In the genomic region with DNA sequence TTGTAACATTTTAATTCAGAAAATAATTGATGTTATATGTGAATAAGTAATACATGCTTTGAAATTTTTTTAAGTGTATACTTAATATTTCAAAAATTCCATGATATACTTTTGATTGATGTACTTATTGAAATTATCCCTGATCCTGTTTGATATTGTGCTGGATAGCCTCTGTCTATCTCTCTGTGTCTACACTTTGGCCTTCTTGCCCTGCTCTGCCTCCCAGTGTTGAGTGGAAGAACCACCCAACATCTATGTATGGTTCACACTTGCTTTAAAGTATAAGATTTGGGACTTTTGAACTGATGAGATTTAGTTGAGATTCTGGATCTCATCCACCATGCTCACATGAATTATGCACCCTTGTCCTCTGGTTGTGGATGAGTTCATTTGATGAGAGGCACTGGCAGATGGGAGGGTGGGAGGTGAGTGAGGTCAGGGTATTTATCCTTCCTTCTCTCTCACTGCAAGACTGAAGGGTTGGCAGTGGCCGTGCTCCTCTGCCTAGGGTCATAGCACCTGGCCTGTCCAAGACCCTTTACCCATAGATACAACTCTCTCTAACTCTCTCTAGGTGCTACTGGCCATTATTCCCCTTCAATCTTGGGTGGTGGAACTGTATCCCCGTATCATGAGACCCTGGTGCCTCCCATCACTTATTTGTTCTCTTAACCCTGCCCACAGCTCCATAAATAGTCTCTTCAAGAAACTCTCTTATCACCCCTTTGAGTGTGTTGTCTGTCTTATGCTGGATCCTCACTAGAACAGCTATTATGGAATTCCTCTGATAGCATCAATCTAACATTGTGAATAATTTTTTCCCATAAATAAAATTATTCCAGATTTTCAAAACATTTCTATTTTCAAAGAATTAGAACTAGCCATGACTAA, we compare ENCODE assay signal across 15 cellular contexts.
DNase-seq lines count a peak whose midpoint lies in the region; ATAC-seq and TF ChIP-seq lines count a peak whose summit lies in the region.
"Had no signal": no experiment of that assay in that cellular context is flagged by ENCODE, and none has a peak within 500 bp of the region (broad histone marks: within the 10 kb centered on the region; RNA-seq: fewer than 3 reads in every experiment).

No MANE protein-coding gene starts in this region.

- H3K79me2 ChIP-seq in GM23338 (replicated peaks; ENCODE audit: insufficient read depth): no peaks in the 10 kb centered on the region

- H3K4me1 Mint-ChIP-seq in GM23338: peaks cover 9% of the 10 kb centered on the region
- no peaks in the 10 kb centered on the region for H3K4me1 Mint-ChIP-seq in nephron progenitor cell
- H3K4me1 Mint-ChIP-seq: B cell had no signal

- no peak overlapping the region for H3K4me3 ChIP-seq in heart left ventricle
- H3K4me3 ChIP-seq in GM23338: no peak overlapping the region
- no peak overlapping the region for H3K4me3 ChIP-seq in right cardiac atrium (ENCODE audit: low read length)
- H3K4me3 ChIP-seq in sigmoid colon: no peak overlapping the region
- H3K4me3 ChIP-seq: GM12878, GM23248 had no signal

- H3F3A ChIP-seq in GM23338 (replicated peaks; ENCODE audit: low read depth): no peaks in the 10 kb centered on the region

- DNase-seq in Right ventricle myocardium inferior (ENCODE audit: missing footprints) (no peak), heart left ventricle (no peak), GM23338 (ENCODE audit: low spot score) (no peak), right cardiac atrium (no peak), nephron progenitor cell (no peak), glomerular visceral epithelial cell (ENCODE audit: extremely low spot score) (no peak), sigmoid colon (no peak)
- DNase-seq in activated naive CD4-positive, alpha-beta T cell treated with anti-CD3 and anti-CD28 coated beads, Interleukin-2, amount 50 U/mL, for 72 hours (ENCODE audit: low spot score in 2 of 2): no peak
- DNase-seq: C1 segment of cervical spinal cord; CD4-positive, alpha-beta T cell; DMS79; GM23248; H9 had no signal

- peak; percentile 31 for ATAC-seq in Right ventricle myocardium inferior
- no peak for ATAC-seq in heart left ventricle
- no peak for ATAC-seq in GM23338
- peak; percentile 53 to 63 for ATAC-seq in right cardiac atrium
- ATAC-seq in activated naive CD4-positive, alpha-beta T cell treated with anti-CD3 and anti-CD28 coated beads, Interleukin-2, amount 50 U/mL, for 72 hours: no peak
- ATAC-seq: GM12878 had no signal

- no peaks in the 10 kb centered on the region for H4K20me1 ChIP-seq in GM23338 (replicated peaks; ENCODE audit: insufficient read depth)

- TF ChIP-seq POLR2A in heart left ventricle (IDR thresholded peaks at IDR 0.05) (no peak), sigmoid colon (IDR thresholded peaks at IDR 0.05) (no peak)

- H3K27me3 ChIP-seq in heart left ventricle (no peaks in the 10 kb centered on the region), GM23338 (ENCODE audit: insufficient read depth) (no peaks in the 10 kb centered on the region), right cardiac atrium (ENCODE audit: control insufficient read depth, insufficient read depth) (no peaks in the 10 kb centered on the region), sigmoid colon (no peaks in the 10 kb centered on the region)

- H3K9me3 ChIP-seq in heart left ventricle (peaks cover 0 to 5% (median 0%) of the 10 kb centered on the region in 12 donors), right cardiac atrium (ENCODE audit: control insufficient read depth, low read length) (no peaks in the 10 kb centered on the region), sigmoid colon (no peaks in the 10 kb centered on the region)

- H2AFZ ChIP-seq in GM23338: no peak overlapping the region
- H2AFZ ChIP-seq: GM23248 had no signal

- TF ChIP-seq CTCF in heart left ventricle (IDR thresholded peaks at IDR 0.05): no peak
- TF ChIP-seq CTCF in GM23338 (conservative IDR thresholded peaks at IDR 0.05; ENCODE audit: low read depth in 2 of 2): peak; percentile 11 to 25; a peak in 2 of 4 replicates
- no peak for TF ChIP-seq CTCF in nephron progenitor cell (IDR thresholded peaks at IDR 0.05)
- no peak for TF ChIP-seq CTCF in sigmoid colon (IDR thresholded peaks at IDR 0.05)

- WGBS in heart left ventricle, 4 donors: 42 to 64% (median 61%) methylated on average over 2 of the region's 2 CpGs
- 42% methylated on average over 2 of the region's 2 CpGs for WGBS in right cardiac atrium
- 53 to 85% methylated on average over 2 of the region's 2 CpGs for WGBS in sigmoid colon, 2 donors

- no peaks in the 10 kb centered on the region for H3K36me3 ChIP-seq in heart left ventricle
- H3K36me3 ChIP-seq in GM23338 (ENCODE audit: insufficient read depth): no peaks in the 10 kb centered on the region
- H3K36me3 ChIP-seq in sigmoid colon: no peaks in the 10 kb centered on the region

- no peak for TF ChIP-seq EP300 in sigmoid colon (IDR thresholded peaks at IDR 0.05)

- H3K36me3 Mint-ChIP-seq in GM23338 (ENCODE audit: low read depth) (no peaks in the 10 kb centered on the region), nephron progenitor cell (ENCODE audit: low read depth) (no peaks in the 10 kb centered on the region)
- H3K36me3 Mint-ChIP-seq in activated naive CD4-positive, alpha-beta T cell treated with anti-CD3 and anti-CD28 coated beads, Interleukin-2, amount 50 U/mL, for 72 hours: no peaks in the 10 kb centered on the region

- H3K27me3 Mint-ChIP-seq in GM23338 (ENCODE audit: insufficient read depth, low read depth, poor library complexity) (peaks cover 1% of the 10 kb centered on the region), nephron progenitor cell (ENCODE audit: low read depth, poor library complexity) (peaks cover 10% of the 10 kb centered on the region)

- peak overlapping the region in 1 of 12 donors; percentile 22 for H3K27ac ChIP-seq in heart left ventricle
- H3K27ac ChIP-seq in GM23338 (ENCODE audit: low read depth): no peak overlapping the region
- H3K27ac ChIP-seq in right cardiac atrium (ENCODE audit: low read length): peak overlapping the region; percentile 42
- H3K27ac ChIP-seq in sigmoid colon: no peak overlapping the region
- H3K27ac ChIP-seq: GM23248 had no signal

- H3K4me1 ChIP-seq in heart left ventricle (peaks cover 0 to 5% (median 0%) of the 10 kb centered on the region in 12 donors), GM23338 (ENCODE audit: insufficient read depth) (peaks cover 4% of the 10 kb centered on the region; the same call in 1 of the 2 replicates), right cardiac atrium (ENCODE audit: control insufficient read depth, insufficient read depth, low read length) (peaks cover 2% of the 10 kb centered on the region), sigmoid colon (no peaks in the 10 kb centered on the region)

- no peak overlapping the region for H3K4me2 ChIP-seq in GM23338

- H3K9me3 Mint-ChIP-seq in GM23338: no peaks in the 10 kb centered on the region
- H3K9me3 Mint-ChIP-seq in nephron progenitor cell: peaks cover 5% of the 10 kb centered on the region
- H3K9me3 Mint-ChIP-seq in activated naive CD4-positive, alpha-beta T cell treated with anti-CD3 and anti-CD28 coated beads, Interleukin-2, amount 50 U/mL, for 72 hours: peaks cover 0 to 8% of the 10 kb centered on the region in 2 donors
- H3K9me3 Mint-ChIP-seq: CD4-positive, alpha-beta T cell had no signal

- H3K9me2 ChIP-seq in GM23338 (ENCODE audit: insufficient read depth): peaks cover 5% of the 10 kb centered on the region; the same call in 1 of the 2 replicates

- intact Hi-C loops in Right ventricle myocardium inferior (cut with DNase I): no loop called here
- intact Hi-C loops in heart left ventricle (cut with DNase I): no loop called here
- intact Hi-C loops in right cardiac atrium (cut with DNase I): loop anchor here in 1 of 4 donors (10.0 kb wide), 1 partner anchor 62 kb away; no protein-coding TSS in a partner anchor
- intact Hi-C loops in sigmoid colon (cut with DNase I): no loop called here

- H3K27ac Mint-ChIP-seq in GM23338 (no peak overlapping the region), nephron progenitor cell (peak overlapping the region; percentile 10)
- no peak overlapping the region for H3K27ac Mint-ChIP-seq in activated naive CD4-positive, alpha-beta T cell treated with anti-CD3 and anti-CD28 coated beads, Interleukin-2, amount 50 U/mL, for 72 hours
- H3K27ac Mint-ChIP-seq: B cell; CD4-positive, alpha-beta T cell; H9 had no signal

- no peak overlapping the region for H3K4me3 Mint-ChIP-seq in GM23338
- no peak overlapping the region for H3K4me3 Mint-ChIP-seq in nephron progenitor cell
- H3K4me3 Mint-ChIP-seq: B cell; CD4-positive, alpha-beta T cell; H9 had no signal

TF ChIP-seq in GM23338, 12 proteins besides CTCF, POLR2A, EP300 and RAD21 (continues in another document):
- no peak for TF ChIP-seq STAT1 (IDR thresholded peaks at IDR 0.05; ENCODE audit: unreplicated experiment)

Comparison
In these comparisons a context has a peak if more than half of its experiments do, and no peak if none do; other contexts are left out.
1. ATAC-seq: peak in Right ventricle myocardium inferior (single experiment) and right cardiac atrium (2 of 2); none in heart left ventricle (0 of 4), GM23338 (single experiment) and activated naive CD4-positive, alpha-beta T cell treated with anti-CD3 and anti-CD28 coated beads, Interleukin-2, amount 50 U/mL, for 72 hours (0 of 2).
2. CTCF ChIP-seq: peak in GM23338 (2 of 2); none in heart left ventricle (0 of 12), nephron progenitor cell (single experiment) and sigmoid colon (0 of 4).